Comparison of ENCODE assay signal across 14 cellular contexts in the genomic region with DNA sequence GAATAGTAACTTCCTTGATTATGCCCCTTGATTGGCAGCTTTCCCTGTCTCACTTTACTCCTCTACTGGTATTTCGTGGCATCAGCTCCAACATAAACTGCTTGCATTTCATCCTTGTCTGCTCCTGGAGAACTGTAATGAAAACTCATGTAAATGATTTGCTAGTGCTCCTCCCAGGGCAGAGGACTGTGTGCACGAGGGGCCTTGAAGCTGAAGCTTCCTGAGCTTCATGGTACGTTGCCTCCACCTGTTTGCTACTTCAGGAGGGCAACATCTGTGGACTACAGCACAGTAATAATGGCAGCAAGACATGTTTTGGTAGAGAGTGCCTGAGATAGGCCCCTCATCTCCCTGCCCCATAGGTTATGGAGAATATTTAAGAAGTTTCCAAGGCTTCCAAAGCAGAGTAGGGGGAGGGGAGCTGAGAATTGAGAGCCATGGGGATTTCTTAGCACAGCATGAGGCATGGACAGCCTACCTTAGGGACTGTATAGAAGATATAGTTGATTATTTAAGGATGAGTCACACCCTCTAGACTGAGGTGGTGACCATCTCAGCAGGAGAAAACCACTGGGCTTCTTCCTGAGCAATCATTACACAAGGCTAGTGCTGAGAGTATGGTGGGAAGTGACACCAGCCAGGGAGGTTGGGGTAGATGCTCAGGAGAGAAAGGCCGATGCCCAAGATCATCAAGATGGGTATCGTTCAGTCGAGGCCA. TPM values are rescaled to one million over a fixed set of nuclear protein-coding genes. Genes with fewer than 3 reads are reported as not detected.
DNase-seq lines count a peak whose midpoint lies in the region; ATAC-seq and TF ChIP-seq lines count a peak whose summit lies in the region.
"Had no signal": no experiment of that assay in that cellular context is flagged by ENCODE, and none has a peak within 500 bp of the region (broad histone marks: within the 10 kb centered on the region; RNA-seq: fewer than 3 reads in every experiment).

No MANE protein-coding gene starts in this region.

- ATAC-seq in GM19025 (IDR thresholded peaks at IDR 0.05; ENCODE audit: low read depth, unreplicated experiment): peak; percentile 83
- ATAC-seq in HG02588 (IDR thresholded peaks at IDR 0.05; ENCODE audit: unreplicated experiment): peak; percentile 90
- ATAC-seq in HG03469 (IDR thresholded peaks at IDR 0.05; ENCODE audit: unreplicated experiment): peak; percentile 68
- no peak for ATAC-seq in GM18858 (IDR thresholded peaks at IDR 0.05; ENCODE audit: unreplicated experiment)
- ATAC-seq: Panc1 had no signal

- no peak overlapping the region for H3K4me2 ChIP-seq in osteoblast (ENCODE audit: insufficient read depth, low read length)
- H3K4me2 ChIP-seq in smooth muscle cell: no peak overlapping the region

- no peak for TF ChIP-seq CTCF in osteoblast (IDR thresholded peaks at IDR 0.05; ENCODE audit: extremely low read depth, low read depth, low read length)
- TF ChIP-seq CTCF in smooth muscle cell (IDR thresholded peaks at IDR 0.05; ENCODE audit: borderline replicate concordance, insufficient read depth, poor library complexity, severe bottlenecking): no peak

- H3K79me2 ChIP-seq in osteoblast (ENCODE audit: insufficient read depth, low read length) (no peaks in the 10 kb centered on the region), smooth muscle cell (ENCODE audit: low read depth) (no peaks in the 10 kb centered on the region)

- no peaks in the 10 kb centered on the region for H3K27me3 ChIP-seq in osteoblast (ENCODE audit: insufficient read depth, low read length)
- H3K27me3 ChIP-seq in smooth muscle cell (ENCODE audit: low read depth): no peaks in the 10 kb centered on the region
- H3K27me3 ChIP-seq: neutrophil had no signal

- H4K20me1 ChIP-seq in osteoblast (ENCODE audit: insufficient read depth, low read length): no peaks in the 10 kb centered on the region
- H4K20me1 ChIP-seq in smooth muscle cell (ENCODE audit: low read depth): no peaks in the 10 kb centered on the region

- no peak overlapping the region for H3K27ac ChIP-seq in osteoblast (ENCODE audit: low read depth, low read length)
- no peak overlapping the region for H3K27ac ChIP-seq in smooth muscle cell (ENCODE audit: low read depth)
- H3K27ac ChIP-seq: HL-60, neutrophil, VCaP had no signal

- DNase-seq in osteoblast (ENCODE audit: insufficient read length, low spot score, missing footprints) (peak; percentile 23), globus pallidus (ENCODE audit: low spot score) (no peak), smooth muscle cell (lab: John Stamatoyannopoulos, UW; ENCODE audit: unreplicated experiment) (no peak)
- DNase-seq: activated naive CD4-positive, alpha-beta T cell; NCI-H1436; stimulated activated CD4-positive, alpha-beta T cell treated with anti-CD3 and anti-CD28 coated beads, Interleukin-4, amount 100 ng/mL, for 4 hours had no signal

- no peak overlapping the region for H3K4me3 ChIP-seq in osteoblast (ENCODE audit: insufficient read depth, low read length)
- no peak overlapping the region for H3K4me3 ChIP-seq in smooth muscle cell

- H3K4me1 ChIP-seq in osteoblast (ENCODE audit: insufficient read depth, low read length) (no peaks in the 10 kb centered on the region), smooth muscle cell (ENCODE audit: low read depth) (no peaks in the 10 kb centered on the region)

- H3K9ac ChIP-seq in smooth muscle cell (ENCODE audit: low read depth): no peak overlapping the region

- H2AFZ ChIP-seq in osteoblast (ENCODE audit: low read length): no peak overlapping the region
- H2AFZ ChIP-seq in smooth muscle cell (ENCODE audit: low read depth): no peak overlapping the region

- 94% methylated on average over 6 of the region's 6 CpGs for WGBS in smooth muscle cell (ENCODE audit: low lambda C conversion rate)

- H3K9me3 ChIP-seq in osteoblast (ENCODE audit: low read depth, low read length): no peaks in the 10 kb centered on the region
- H3K9me3 ChIP-seq in smooth muscle cell (replicated peaks; ENCODE audit: low read depth): no peaks in the 10 kb centered on the region
- H3K9me3 ChIP-seq: neutrophil had no signal

- H3K36me3 ChIP-seq in osteoblast (ENCODE audit: insufficient read depth, low read length) (no peaks in the 10 kb centered on the region), smooth muscle cell (ENCODE audit: low read depth) (no peaks in the 10 kb centered on the region)
- H3K36me3 ChIP-seq: neutrophil had no signal

- no peaks in the 10 kb centered on the region for H3F3A ChIP-seq in smooth muscle cell (ENCODE audit: low read depth)

RNA-seq across cellular contexts. Expression of a gene that starts 29.5 kb away (rescaled TPM):
- total RNA-seq in osteoblast (not detected in 2 replicates), smooth muscle cell (not detected in 2 replicates)
- not detected in 2 replicates for polyA plus RNA-seq in smooth muscle cell
